ENCODE assay signal across 14 cellular contexts in the genomic region with DNA sequence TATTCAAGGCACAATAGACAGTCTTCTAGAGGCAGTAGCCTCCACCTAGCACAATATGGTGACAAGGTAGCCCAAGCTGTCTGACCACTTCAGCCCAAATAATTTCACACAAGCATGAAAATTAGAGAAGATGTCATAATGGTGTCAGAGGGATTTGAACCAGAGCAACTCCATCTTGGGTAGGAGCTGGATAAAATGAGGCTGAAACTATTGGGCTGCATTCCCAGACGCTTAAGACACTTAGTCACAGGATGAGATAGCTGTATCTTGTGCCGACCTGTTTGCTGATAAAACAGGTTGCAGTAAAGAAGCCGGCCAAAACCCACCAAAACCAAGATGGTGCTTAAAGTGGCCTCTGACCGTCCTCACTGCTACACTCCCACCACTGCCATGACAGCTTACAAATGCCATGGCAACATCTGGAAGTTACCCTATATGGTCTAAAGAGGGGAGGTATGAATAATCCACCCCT.
"Had no signal": no experiment of that assay in that cellular context is flagged by ENCODE, and none has a peak within 500 bp of the region (broad histone marks: within the 10 kb centered on the region; RNA-seq: fewer than 3 reads in every experiment).

No MANE protein-coding gene starts in this region.

- FAIRE-seq: pancreas had no signal

- H3K27ac Mint-ChIP-seq: activated B cell treated with CpG ODN at 0.5 μM for 24 hours; activated CD4-positive, alpha-beta T cell treated with anti-CD3 and anti-CD28 coated beads, Interleukin-2, amount 10 ng/mL, durations not matched to agents 24 days and 14 days; activated naive CD8-positive, alpha-beta T cell treated with anti-CD3 and anti-CD28 coated beads, Interleukin-2, amount 50 U/mL, for 24 hours; immature natural killer cell; T-cell had no signal

- H3K27ac ChIP-seq: pancreas, stomach, thoracic aorta had no signal

- H3K4me3 Mint-ChIP-seq: activated B cell treated with CpG ODN at 0.5 μM for 24 hours; activated CD4-positive, alpha-beta T cell treated with anti-CD3 and anti-CD28 coated beads, Interleukin-2, amount 10 ng/mL, durations not matched to agents 24 days and 14 days; activated naive CD8-positive, alpha-beta T cell treated with anti-CD3 and anti-CD28 coated beads, Interleukin-2, amount 50 U/mL, for 24 hours; immature natural killer cell; neural crest cell; T-cell had no signal

- H3K4me3 ChIP-seq: pancreas, stomach, thoracic aorta had no signal

- H3K36me3 Mint-ChIP-seq: immature natural killer cell, T-cell had no signal

- H3K36me3 ChIP-seq: pancreas, stomach, thoracic aorta had no signal

- H3K27me3 ChIP-seq: pancreas, stomach had no signal

- DNase-seq: activated B cell treated with CpG ODN at 0.5 μM for 24 hours; activated CD4-positive, alpha-beta T cell treated with anti-CD3 and anti-CD28 coated beads, Interleukin-2, amount 10 ng/mL, durations not matched to agents 24 days and 14 days; activated naive CD4-positive, alpha-beta T cell treated with Interleukin-2 at 50 U/mL for 16 hours; activated naive CD8-positive, alpha-beta T cell treated with anti-CD3 and anti-CD28 coated beads, Interleukin-2, amount 50 U/mL, for 24 hours; central memory CD4-positive, alpha-beta T cell; cortex of kidney; effector CD8-positive, alpha-beta T cell; immature natural killer cell; pancreas; stimulated activated CD4-positive, alpha-beta T cell treated with anti-CD3 and anti-CD28 coated beads, Interleukin-15, amount 100 ng/mL, for 24 hours; stomach; T-cell had no signal

- H3K9me3 ChIP-seq: pancreas, thoracic aorta had no signal

- H3K4me1 ChIP-seq: pancreas had no signal
